Comparison of ENCODE assay signal across 1 cellular context in genomic region chr10:71696635-71697326, GRCh38.
TF ChIP-seq lines count a peak whose summit lies in the region.

No MANE protein-coding gene starts in this region.

TF ChIP-seq in K562, 482 proteins besides CTCF, POLR2A, EP300 and RAD21 (continued from another document and continues in another):
- TF ChIP-seq L3MBTL2 (IDR thresholded peaks at IDR 0.05) (0 out of 2 replicates have a peak, but pooled peaks have one; percentile 9), MYC (IDR thresholded peaks at IDR 0.05; ENCODE audit: low read depth, low read length) (peak; percentile 16; the same call in 1 of the 2 replicates), MYC (CRISPR knock-in tag; IDR thresholded peaks at IDR 0.05; ENCODE audit: borderline replicate concordance, low read depth) (no peak), ESRRA (IDR thresholded peaks at IDR 0.05; ENCODE audit: borderline replicate concordance, low read depth) (peak; percentile 46), FOXA3 (CRISPR knock-in tag; conservative IDR thresholded peaks at IDR 0.05 in 1 of 2, IDR thresholded peaks at IDR 0.05 in 1 of 2) (peak in 1 of 2 experiments; percentile 73; a peak in 2 of 4 replicates), ARID4B (CRISPR knock-in tag; IDR thresholded peaks at IDR 0.05) (peak; percentile 51; the same call in 1 of the 2 replicates), STAG1 (CRISPR knock-in tag; IDR thresholded peaks at IDR 0.05; ENCODE audit: borderline replicate concordance) (peak; percentile 47; the same call in 1 of the 2 replicates), NR2C1 (IDR thresholded peaks at IDR 0.05) (peak; percentile 38; the same call in 1 of the 2 replicates), NR2C1 (tag; IDR thresholded peaks at IDR 0.05) (peak; percentile 47; the same call in 1 of the 2 replicates), NR2C2 (CRISPR knock-in tag; IDR thresholded peaks at IDR 0.05) (peak; percentile 45; the same call in 1 of the 2 replicates), NR2C2 (tag; IDR thresholded peaks at IDR 0.05) (no peak), TEAD1 (CRISPR knock-in tag; IDR thresholded peaks at IDR 0.05) (peak in 1 of 2 experiments; percentile 73; a peak in 1 of 4 replicates), ZNF584 (CRISPR knock-in tag; IDR thresholded peaks at IDR 0.05; ENCODE audit: low read depth) (no peak), UBTF (IDR thresholded peaks at IDR 0.05; ENCODE audit: borderline replicate concordance in 1 of 2, low read depth in 2 of 2, low read length in 2 of 2) (peak in 1 of 2 experiments; percentile 47; a peak in 1 of 4 replicates), NBN (IDR thresholded peaks at IDR 0.05; ENCODE audit: low read depth) (0 out of 2 replicates have a peak, but pooled peaks have one; percentile 28), ETS1 (conservative IDR thresholded peaks at IDR 0.05; ENCODE audit: control insufficient read depth, low read depth, low read length) (0 out of 2 replicates have a peak, but pooled peaks have one; percentile 28), MAZ (CRISPR knock-in tag; conservative IDR thresholded peaks at IDR 0.05 in 1 of 2, IDR thresholded peaks at IDR 0.05 in 1 of 2) (peak; percentile 60 to 81; a peak in 3 of 4 replicates), E2F1 (CRISPR knock-in tag; IDR thresholded peaks at IDR 0.05) (0 out of 2 replicates have a peak, but pooled peaks have one; percentile 37), SMC3 (conservative IDR thresholded peaks at IDR 0.05; ENCODE audit: insufficient read depth, low read depth, low read length) (peak; percentile 96), TFAP4 (CRISPR knock-in tag; IDR thresholded peaks at IDR 0.05; ENCODE audit: borderline replicate concordance) (peak; percentile 29; the same call in 1 of the 2 replicates), ZBTB7A (IDR thresholded peaks at IDR 0.05; ENCODE audit: borderline replicate concordance, control insufficient read depth, low read depth, low read length) (peak; percentile 93; the same call in 1 of the 2 replicates), BCLAF1 (IDR thresholded peaks at IDR 0.05; ENCODE audit: borderline replicate concordance in 1 of 2, control insufficient read depth in 1 of 2, low read depth in 2 of 2, low read length in 1 of 2) (no peak), RFX7 (CRISPR knock-in tag; IDR thresholded peaks at IDR 0.05) (no peak), ATF6 (CRISPR knock-in tag; IDR thresholded peaks at IDR 0.05) (no peak), ZNF263 (CRISPR knock-in tag; IDR thresholded peaks at IDR 0.05; ENCODE audit: borderline replicate concordance) (peak; percentile 70; the same call in 1 of the 2 replicates), VEZF1 (CRISPR knock-in tag; IDR thresholded peaks at IDR 0.05) (peak; percentile 63), RB1 (IDR thresholded peaks at IDR 0.05; ENCODE audit: low read depth) (peak; percentile 64; the same call in 1 of the 2 replicates), ARID2 (IDR thresholded peaks at IDR 0.05) (peak; percentile 22; the same call in 1 of the 2 replicates), ERF (CRISPR knock-in tag; IDR thresholded peaks at IDR 0.05) (no peak), SMARCA4 (IDR thresholded peaks at IDR 0.05) (0 out of 2 replicates have a peak, but pooled peaks have one; percentile 53), E2F5 (CRISPR knock-in tag; IDR thresholded peaks at IDR 0.05) (0 out of 2 replicates have a peak, but pooled peaks have one; percentile 50), ZC3H8 (IDR thresholded peaks at IDR 0.05) (no peak), NR4A1 (CRISPR knock-in tag; IDR thresholded peaks at IDR 0.05) (no peak), NR4A1 (tag; IDR thresholded peaks at IDR 0.05) (peak; percentile 54; the same call in 1 of the 2 replicates), RBM14 (IDR thresholded peaks at IDR 0.05; ENCODE audit: borderline replicate concordance, insufficient read depth, low read depth, low read length) (no peak), SP1 (CRISPR knock-in tag; IDR thresholded peaks at IDR 0.05) (0 out of 2 replicates have a peak, but pooled peaks have one; percentile 13), SMARCE1 (IDR thresholded peaks at IDR 0.05) (peak; percentile 56; the same call in 1 of the 2 replicates), SREBF2 (CRISPR knock-in tag; IDR thresholded peaks at IDR 0.05) (no peak), CTBP1 (IDR thresholded peaks at IDR 0.05; ENCODE audit: borderline replicate concordance) (0 out of 2 replicates have a peak, but pooled peaks have one; percentile 7)
